35 cellular contexts compared by ENCODE assay signal in genomic region chr6:76162811-76163210, GRCh38.
"Had no signal": no experiment of that assay in that cellular context is flagged by ENCODE, and none has a peak within 500 bp of the region (broad histone marks: within the 10 kb centered on the region; RNA-seq: fewer than 3 reads in every experiment).

No MANE protein-coding gene starts in this region.

- H3K27me3 ChIP-seq: MG63 had no signal

- H3K9ac ChIP-seq: KMS-11 had no signal

- H3K4me2 ChIP-seq: KMS-11 had no signal

- DNase-seq: Karpas-422, Kasumi-1, MG63, MM.1S, MV-4-11, NCI-H1048, NCI-H1092, NCI-H1092 treated with DMSO at 0.1 percent for 48 hours, NCI-H1105 treated with DMSO at 0.1 percent for 48 hours, NCI-H1417, NCI-H1417 treated with DMSO at 0.1 percent for 48 hours, NCI-H1436, NCI-H1436 treated with DMSO at 0.1 percent for 48 hours, NCI-H146, NCI-H1694, NCI-H1694 treated with DMSO at 0.1 percent for 48 hours, NCI-H187, NCI-H187 treated with DMSO at 0.1 percent for 48 hours, NCI-H1930, NCI-H2029, NCI-H2029 treated with DMSO at 0.1 percent for 48 hours, NCI-H2081, NCI-H2081 treated with DMSO at 0.1 percent for 48 hours, NCI-H2107, NCI-H2171, NCI-H2171 treated with DMSO at 0.1 percent for 48 hours, NCI-H2227 treated with DMSO at 0.1 percent for 48 hours, NCI-H226, NCI-H345, NCI-H446, NCI-H446 treated with DMSO at 0.1 percent for 48 hours, NCI-H510A, NCI-H510A treated with DMSO at 0.1 percent for 48 hours, NCI-H524 had no signal

- H3K36me3 ChIP-seq: MG63 had no signal

- H3K4me3 ChIP-seq: MG63 had no signal

- H3K9me3 ChIP-seq: MG63 had no signal

- H3K27ac ChIP-seq: KMS-11 had no signal
